Comparison of ENCODE assay signal across 16 cellular contexts in genomic region chr17:83187782-83188311, GRCh38.
"Had no signal": no experiment of that assay in that cellular context is flagged by ENCODE, and none has a peak within 500 bp of the region (broad histone marks: within the 10 kb centered on the region; RNA-seq: fewer than 3 reads in every experiment).

No MANE protein-coding gene starts in this region.

- H3K4me3 Mint-ChIP-seq: central memory CD8-positive, alpha-beta T cell had no signal

- H3K27me3 Mint-ChIP-seq: central memory CD8-positive, alpha-beta T cell had no signal

- ATAC-seq: body of pancreas, gastrocnemius medialis, heart right ventricle, left ventricle myocardium superior, SK-N-SH treated with all-trans-retinoic acid at 6 μM for 48 hours had no signal

- DNase-seq: activated naive CD4-positive, alpha-beta T cell; amniotic stem cell; cortex of kidney; effector memory CD4-positive, alpha-beta T cell; gastrocnemius medialis; heart right ventricle; left ventricle myocardium superior; mesenchymal stem cell; ovary; Right ventricle myocardium superior; stimulated activated CD4-positive, alpha-beta T cell treated with anti-CD3 and anti-CD28 coated beads, Interleukin-4, amount 100 ng/mL, for 4 hours; substantia nigra; transverse colon had no signal

- H3K27ac ChIP-seq: body of pancreas, gastrocnemius medialis, heart right ventricle, ovary, transverse colon had no signal

- H3K9me3 Mint-ChIP-seq: central memory CD8-positive, alpha-beta T cell had no signal
